In the genomic region with DNA sequence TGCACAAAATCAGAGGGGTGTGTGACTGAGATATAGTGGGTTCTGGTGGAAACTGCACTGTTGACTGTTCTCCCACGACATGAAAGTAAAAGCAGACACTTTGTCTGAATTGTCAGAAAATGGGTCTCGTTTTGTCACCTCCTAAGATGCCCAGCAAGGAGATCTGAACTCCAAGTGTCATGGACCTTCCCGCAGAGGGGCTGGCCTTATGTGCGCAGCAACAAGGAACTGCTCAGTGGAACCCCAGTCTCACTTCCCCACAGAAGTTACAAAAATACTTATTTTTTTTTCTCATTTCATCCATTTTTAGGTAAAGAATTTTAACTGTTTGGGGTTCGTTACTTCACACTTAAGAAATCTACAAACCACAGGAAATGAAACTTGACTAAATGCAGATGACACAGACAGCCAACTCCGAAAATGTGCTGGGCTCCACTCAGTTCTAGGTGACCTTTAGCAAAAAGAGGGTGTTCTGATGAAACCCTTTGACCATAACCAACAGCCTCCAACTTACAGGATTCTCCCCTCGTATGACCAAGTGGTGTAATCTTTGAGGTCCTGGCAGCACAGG, we compare ENCODE assay signal across 8 cellular contexts.
A peak's percentile ranks its signal among the peaks of the same experiment; 100 is the strongest.
DNase-seq lines count a peak whose midpoint lies in the region; ATAC-seq and TF ChIP-seq lines count a peak whose summit lies in the region.

No MANE protein-coding gene starts in this region.

- peak overlapping the region; percentile 80 for H3K4me2 ChIP-seq in KMS-11

- CTCF ChIA-PET in MCF 10A (lab: Yijun Ruan, JAX), result no interaction called here

- peak; percentile 80 for ATAC-seq in GM21576 (IDR thresholded peaks at IDR 0.05; ENCODE audit: unreplicated experiment)

- BruUV-seq in MCF 10A (replicated peaks; lab: Mats Ljungman, UMichigan), result no TSS peak

- H4K20me1 ChIP-seq in KMS-11 (ENCODE audit: insufficient read depth), result no peaks in the 10 kb centered on the region

- H3K36me3 Mint-ChIP-seq in MCF 10A (ENCODE audit: insufficient read depth, unreplicated experiment), result no peaks in the 10 kb centered on the region

- H3K36me3 ChIP-seq in KMS-11 (ENCODE audit: insufficient read depth), result no peaks in the 10 kb centered on the region

- peak overlapping the region; percentile 32 for H2AFZ ChIP-seq in KMS-11 (ENCODE audit: low read depth)

- no peak overlapping the region for H3K27ac Mint-ChIP-seq in MCF 10A (ENCODE audit: low read depth, unreplicated experiment)

- no peaks in the 10 kb centered on the region for H3K9me3 Mint-ChIP-seq in MCF 10A (ENCODE audit: unreplicated experiment)

- H3K79me2 ChIP-seq in KMS-11 (ENCODE audit: insufficient read depth, low read depth), result no peaks in the 10 kb centered on the region

- H3K4me1 ChIP-seq in KMS-11 (ENCODE audit: low read depth, poor library complexity, severe bottlenecking), result peaks cover 21% of the 10 kb centered on the region

- peaks cover 20% of the 10 kb centered on the region for H3K4me1 Mint-ChIP-seq in MCF 10A (ENCODE audit: insufficient read depth, unreplicated experiment)

- no peak overlapping the region for H3K9ac ChIP-seq in KMS-11

- intact Hi-C loops in MCF 10A (cut with micrococcal nuclease), result no loop called here

- H3K4me3 ChIP-seq in GM12864 (ENCODE audit: low read depth, low read length), result no peak overlapping the region
- no peak overlapping the region for H3K4me3 ChIP-seq in KMS-11 (IDR thresholded peaks at IDR 0.05; ENCODE audit: insufficient read depth, low read depth, low read length)
- no peak overlapping the region for H3K4me3 ChIP-seq in foreskin fibroblast (ENCODE audit: low read depth in 1 of 2, low read length in 2 of 2)

- TF ChIP-seq CTCF in GM12864 (IDR thresholded peaks at IDR 0.05; ENCODE audit: low read depth, low read length, missing control alignments), result no peak
- TF ChIP-seq CTCF in KMS-11 (conservative IDR thresholded peaks at IDR 0.05; ENCODE audit: low read depth, low read length), result no peak
- no peak for TF ChIP-seq CTCF in MCF 10A (IDR thresholded peaks at IDR 0.05; ENCODE audit: unreplicated experiment)
- TF ChIP-seq CTCF in foreskin fibroblast (IDR thresholded peaks at IDR 0.05; ENCODE audit: low read depth, low read length), result no peak

- no peak overlapping the region for H3K4me3 Mint-ChIP-seq in MCF 10A (ENCODE audit: unreplicated experiment)

- DNase-seq in GM12864 (ENCODE audit: low read depth) (peak; percentile 91), MCF 10A (ENCODE audit: unreplicated experiment) (no peak), amniotic stem cell (lab: John Stamatoyannopoulos, UW) (no peak), foreskin fibroblast (no peak)
- peak; percentile 78 to 80 for DNase-seq in activated T-cell treated with anti-CD3 and anti-CD28 coated beads, Interleukin-2, amount 50 U/mL, for 48 hours
- peak; percentile 47 to 63 for DNase-seq in stimulated activated CD4-positive, alpha-beta T cell treated with anti-CD3 and anti-CD28 coated beads, Interleukin-2, amount 100 ng/mL, for 24 hours

- POLR2A ChIA-PET in MCF 10A (lab: Yijun Ruan, JAX), result interaction anchor here (0.6 kb wide), 1 partner anchor 96 kb away, joined by 3 read pairs; no protein-coding TSS in a partner anchor

- peak overlapping the region; percentile 20; the same call in 1 of the 2 replicates for H3K27ac ChIP-seq in KMS-11

- no peaks in the 10 kb centered on the region for H3K27me3 Mint-ChIP-seq in MCF 10A (ENCODE audit: insufficient read depth, unreplicated experiment)

- H3K27me3 ChIP-seq in KMS-11 (ENCODE audit: insufficient read depth, low read depth), result no peaks in the 10 kb centered on the region

Comparison
In these comparisons a context has a peak if more than half of its experiments do, and no peak if none do; other contexts are left out.
1. DNase-seq: peak in GM12864 (single experiment), activated T-cell treated with anti-CD3 and anti-CD28 coated beads, Interleukin-2, amount 50 U/mL, for 48 hours (2 of 2) and stimulated activated CD4-positive, alpha-beta T cell treated with anti-CD3 and anti-CD28 coated beads, Interleukin-2, amount 100 ng/mL, for 24 hours (2 of 2); none in MCF 10A (single experiment), amniotic stem cell (single experiment) and foreskin fibroblast (0 of 2).